In genomic region chr12:107011519-107011918, GRCh38 we compare ENCODE assay signal across 32 cellular contexts.
"Had no signal": no experiment of that assay in that cellular context is flagged by ENCODE, and none has a peak within 500 bp of the region (broad histone marks: within the 10 kb centered on the region; RNA-seq: fewer than 3 reads in every experiment).

No MANE protein-coding gene starts in this region.

- H3K9me3 ChIP-seq: ascending aorta had no signal

- H3K9me3 Mint-ChIP-seq: activated B cell treated with CpG ODN at 0.5 μM for 24 hours; activated CD4-positive, alpha-beta memory T cell treated with anti-CD3 and anti-CD28 coated beads for 36 hours; activated CD4-positive, alpha-beta T cell treated with anti-CD3 and anti-CD28 coated beads, Interleukin-2, amount 10 ng/mL, durations not matched to agents 24 days and 14 days; activated CD8-positive, alpha-beta T cell treated with anti-CD3 and anti-CD28 coated beads for 36 hours; activated naive CD4-positive, alpha-beta T cell treated with anti-CD3 and anti-CD28 coated beads, Interleukin-2, amount 10 ng/mL, durations not matched to agents 7 days and 5 days; activated naive CD4-positive, alpha-beta T cell treated with anti-CD3 and anti-CD28 coated beads, Interleukin-2, amount 50 U/mL, for 24 hours; activated naive CD8-positive, alpha-beta T cell treated with anti-CD3 and anti-CD28 coated beads, Interleukin-2, amount 10 ng/mL, durations not matched to agents 7 days and 5 days; activated naive CD8-positive, alpha-beta T cell treated with anti-CD3 and anti-CD28 coated beads, Interleukin-2, amount 50 U/mL, for 24 hours; activated T-cell treated with anti-CD3 and anti-CD28 coated beads, Interleukin-2, amount 50 U/mL, for 4 hours; activated T-helper 2 cell treated with anti-CD3 and anti-CD28 coated beads, Interferon-gamma antibody, Interleukin-2, Interleukin-4, amounts not matched to agents 10 μg/mL and 5 μg/mL and 100 μg/mL, durations not matched to agents 14 hours and 24 hours and 36 hours; central memory CD8-positive, alpha-beta T cell; T-cell; T-helper 2 cell treated with Interferon-gamma antibody and Interleukin-4, amounts not matched to agents 5 μg/mL and 100 μg/mL, for 36 hours had no signal

- H3K27ac ChIP-seq: ascending aorta, cardiac muscle cell, VCaP had no signal

- H3K4me1 ChIP-seq: ascending aorta had no signal

- ATAC-seq: activated CD8-positive, alpha-beta T cell treated with anti-CD3 and anti-CD28 coated beads for 36 hours; activated naive CD8-positive, alpha-beta T cell treated with anti-CD3 and anti-CD28 coated beads, Interleukin-2, amount 50 U/mL, for 24 hours; activated T-cell treated with anti-CD3 and anti-CD28 coated beads, Interleukin-2, amount 50 U/mL, for 4 hours; T-cell had no signal

- H3K4me3 Mint-ChIP-seq: activated B cell treated with CpG ODN at 0.5 μM for 24 hours; activated CD4-positive, alpha-beta memory T cell treated with anti-CD3 and anti-CD28 coated beads for 36 hours; activated CD4-positive, alpha-beta T cell treated with anti-CD3 and anti-CD28 coated beads, Interleukin-2, amount 10 ng/mL, durations not matched to agents 24 days and 14 days; activated CD8-positive, alpha-beta T cell treated with anti-CD3 and anti-CD28 coated beads for 36 hours; activated naive CD4-positive, alpha-beta T cell treated with anti-CD3 and anti-CD28 coated beads, Interleukin-2, amount 10 ng/mL, durations not matched to agents 7 days and 5 days; activated naive CD4-positive, alpha-beta T cell treated with anti-CD3 and anti-CD28 coated beads, Interleukin-2, amount 50 U/mL, for 24 hours; activated naive CD8-positive, alpha-beta T cell; activated naive CD8-positive, alpha-beta T cell treated with anti-CD3 and anti-CD28 coated beads, Interleukin-2, amount 10 ng/mL, durations not matched to agents 7 days and 5 days; activated naive CD8-positive, alpha-beta T cell treated with anti-CD3 and anti-CD28 coated beads, Interleukin-2, amount 50 U/mL, for 24 hours; activated T-cell treated with anti-CD3 and anti-CD28 coated beads, Interleukin-2, amount 50 U/mL, for 4 hours; brain; central memory CD8-positive, alpha-beta T cell; T-cell; T-helper 2 cell treated with Interferon-gamma antibody and Interleukin-4, amounts not matched to agents 5 μg/mL and 100 μg/mL, for 36 hours had no signal

- H3K27me3 ChIP-seq: ascending aorta, cardiac muscle cell had no signal

- H3K36me3 ChIP-seq: cardiac muscle cell had no signal

- H3K36me3 Mint-ChIP-seq: activated naive CD4-positive, alpha-beta T cell treated with anti-CD3 and anti-CD28 coated beads, Interleukin-2, amount 10 ng/mL, durations not matched to agents 7 days and 5 days had no signal

- H3K4me1 Mint-ChIP-seq: activated B cell treated with CpG ODN at 0.5 μM for 24 hours; activated CD4-positive, alpha-beta T cell treated with anti-CD3 and anti-CD28 coated beads, Interleukin-2, amount 10 ng/mL, durations not matched to agents 24 days and 14 days; activated naive CD4-positive, alpha-beta T cell treated with anti-CD3 and anti-CD28 coated beads, Interleukin-2, amount 10 ng/mL, durations not matched to agents 7 days and 5 days; activated naive CD4-positive, alpha-beta T cell treated with anti-CD3 and anti-CD28 coated beads, Interleukin-2, amount 50 U/mL, for 24 hours; activated naive CD8-positive, alpha-beta T cell treated with anti-CD3 and anti-CD28 coated beads, Interleukin-2, amount 50 U/mL, for 24 hours; brain; central memory CD8-positive, alpha-beta T cell had no signal

- H3K27me3 Mint-ChIP-seq: activated CD4-positive, alpha-beta memory T cell treated with anti-CD3 and anti-CD28 coated beads for 36 hours; activated CD4-positive, alpha-beta T cell treated with anti-CD3 and anti-CD28 coated beads, Interleukin-2, amount 10 ng/mL, durations not matched to agents 24 days and 14 days; activated CD8-positive, alpha-beta T cell treated with anti-CD3 and anti-CD28 coated beads for 36 hours; activated naive CD4-positive, alpha-beta T cell treated with anti-CD3 and anti-CD28 coated beads, Interleukin-2, amount 10 ng/mL, durations not matched to agents 7 days and 5 days; activated naive CD4-positive, alpha-beta T cell treated with anti-CD3 and anti-CD28 coated beads, Interleukin-2, amount 50 U/mL, for 24 hours; activated naive CD8-positive, alpha-beta T cell; activated naive CD8-positive, alpha-beta T cell treated with anti-CD3 and anti-CD28 coated beads, Interleukin-2, amount 10 ng/mL, durations not matched to agents 7 days and 5 days; activated naive CD8-positive, alpha-beta T cell treated with anti-CD3 and anti-CD28 coated beads, Interleukin-2, amount 50 U/mL, for 24 hours; brain; central memory CD8-positive, alpha-beta T cell; T-cell had no signal

- H3K4me3 ChIP-seq: ascending aorta, cardiac muscle cell had no signal

- DNase-seq: activated B cell treated with CpG ODN at 0.5 μM for 24 hours; activated CD4-positive, alpha-beta memory T cell treated with anti-CD3 and anti-CD28 coated beads for 36 hours; activated CD4-positive, alpha-beta T cell treated with anti-CD3 and anti-CD28 coated beads for 4 hours; activated CD4-positive, alpha-beta T cell treated with anti-CD3 and anti-CD28 coated beads, Interleukin-2, amount 10 ng/mL, durations not matched to agents 24 days and 14 days; activated CD4-positive, alpha-beta T cell treated with anti-CD3 and anti-CD28 coated beads, Interleukin-2, amount 50 U/mL, for 1 hour; activated CD4-positive, alpha-beta T cell treated with anti-CD3 and anti-CD28 coated beads, Interleukin-2, amount 50 U/mL, for 4 hours; activated CD4-positive, CD25-positive, alpha-beta regulatory T cell treated with anti-CD3 and anti-CD28 coated beads, Interleukin-2, amount 50 U/mL, for 72 hours; activated CD8-positive, alpha-beta memory T cell treated with anti-CD3 and anti-CD28 coated beads, Interleukin-2, amount 50 U/mL, for 4 hours; activated CD8-positive, alpha-beta T cell treated with anti-CD3 and anti-CD28 coated beads for 36 hours; activated effector memory CD4-positive, alpha-beta T cell treated with Interleukin-2 at 50 U/mL for 16 hours; activated gamma-delta T cell; activated naive CD4-positive, alpha-beta T cell treated with anti-CD3 and anti-CD28 coated beads, Interleukin-2, amount 10 ng/mL, durations not matched to agents 7 days and 5 days; activated naive CD4-positive, alpha-beta T cell treated with Interleukin-2 at 50 U/mL for 16 hours; activated naive CD8-positive, alpha-beta T cell treated with anti-CD3 and anti-CD28 coated beads, Interleukin-2, amount 10 ng/mL, durations not matched to agents 7 days and 5 days; activated naive CD8-positive, alpha-beta T cell treated with anti-CD3 and anti-CD28 coated beads, Interleukin-2, amount 50 U/mL, for 24 hours; activated T-cell treated with anti-CD3 and anti-CD28 coated beads, Interleukin-2, amount 50 U/mL, for 4 hours; amygdala; anterior cingulate cortex; caudate nucleus; cerebellar nuclear complex; T-cell; T-helper 2 cell; T-helper 9 cell had no signal

- H3K27ac Mint-ChIP-seq: activated B cell treated with CpG ODN at 0.5 μM for 24 hours; activated CD4-positive, alpha-beta memory T cell treated with anti-CD3 and anti-CD28 coated beads for 36 hours; activated CD4-positive, alpha-beta T cell treated with anti-CD3 and anti-CD28 coated beads, Interleukin-2, amount 10 ng/mL, durations not matched to agents 24 days and 14 days; activated CD8-positive, alpha-beta T cell treated with anti-CD3 and anti-CD28 coated beads for 36 hours; activated naive CD4-positive, alpha-beta T cell treated with anti-CD3 and anti-CD28 coated beads, Interleukin-2, amount 10 ng/mL, durations not matched to agents 7 days and 5 days; activated naive CD4-positive, alpha-beta T cell treated with anti-CD3 and anti-CD28 coated beads, Interleukin-2, amount 50 U/mL, for 24 hours; activated naive CD8-positive, alpha-beta T cell; activated naive CD8-positive, alpha-beta T cell treated with anti-CD3 and anti-CD28 coated beads, Interleukin-2, amount 10 ng/mL, durations not matched to agents 7 days and 5 days; activated naive CD8-positive, alpha-beta T cell treated with anti-CD3 and anti-CD28 coated beads, Interleukin-2, amount 50 U/mL, for 24 hours; activated T-helper 2 cell treated with anti-CD3 and anti-CD28 coated beads, Interferon-gamma antibody, Interleukin-2, Interleukin-4, amounts not matched to agents 10 μg/mL and 5 μg/mL and 100 μg/mL, durations not matched to agents 14 hours and 24 hours and 36 hours; brain; T-cell; T-helper 2 cell treated with Interferon-gamma antibody and Interleukin-4, amounts not matched to agents 5 μg/mL and 100 μg/mL, for 36 hours had no signal
